8 cellular contexts compared by ENCODE assay signal in genomic region chr16:67226295-67226803, GRCh38. TPM values are rescaled to one million over a fixed set of nuclear protein-coding genes. Genes with fewer than 3 reads are reported as not detected.
DNase-seq lines count a peak whose midpoint lies in the region; ATAC-seq and TF ChIP-seq lines count a peak whose summit lies in the region.

No MANE protein-coding gene starts in this region.

- H3K36me3 ChIP-seq in left lung = peaks cover 0 to 33% of the 10 kb centered on the region in 2 donors
- H3K36me3 ChIP-seq in thymus (ENCODE audit: control insufficient read depth, insufficient read depth) = peaks cover 31% of the 10 kb centered on the region

- H3K27ac ChIP-seq in adipose tissue (ENCODE audit: low read depth, low read length) (peak overlapping the region; percentile 17), left lung (peak overlapping the region; percentile 79 to 83), thymus (ENCODE audit: low read depth) (peak overlapping the region; percentile 67)

- DNase-seq in activated CD4-positive, alpha-beta T cell treated with anti-CD3 and anti-CD28 coated beads for 36 hours = no peak
- no peak for DNase-seq in activated CD4-positive, alpha-beta T cell treated with anti-CD3 and anti-CD28 coated beads, Interleukin-2, amount 50 U/mL, for 1 hour
- DNase-seq in left lung (no peak), NCI-H774 (lab: John Stamatoyannopoulos, UW) (no peak)

- POLR2A ChIA-PET in activated CD4-positive, alpha-beta T cell treated with anti-CD3 and anti-CD28 coated beads for 36 hours (lab: Charles Lee) = interaction anchor here (1.4 to 2.0 kb wide), 3 partner anchors 11 to 21 kb away, joined by 5 to 15 read pairs (median 9); partner anchors contain the start of gene FHOD1

- intact Hi-C loops in activated CD4-positive, alpha-beta T cell treated with anti-CD3 and anti-CD28 coated beads for 36 hours (cut with DNase I, micrococcal nuclease) = loop anchor here (1.0 to 5.0 kb wide), 7 partner anchors 34 to 708 kb away; partner anchors contain the start of genes ACD (in 1 of the 2), E2F4 (in 1 of the 2), EXOC3L1 (in 1 of the 2) and GFOD2 (in 1 of the 2)
- intact Hi-C loops in left lung (cut with DNase I) = no loop called here

- no peaks in the 10 kb centered on the region for H3K9me3 Mint-ChIP-seq in activated CD4-positive, alpha-beta T cell treated with anti-CD3 and anti-CD28 coated beads for 36 hours (ENCODE audit: low read depth)

- no peak for TF ChIP-seq CTCF in left lung (IDR thresholded peaks at IDR 0.05)

- no peaks in the 10 kb centered on the region for H3K27me3 Mint-ChIP-seq in activated CD4-positive, alpha-beta T cell treated with anti-CD3 and anti-CD28 coated beads for 36 hours

- peaks cover 27% of the 10 kb centered on the region for H3K36me3 Mint-ChIP-seq in activated CD4-positive, alpha-beta T cell treated with anti-CD3 and anti-CD28 coated beads for 36 hours (ENCODE audit: low read depth)

- H3K4me1 ChIP-seq in left lung = peaks cover 15 to 25% of the 10 kb centered on the region in 2 donors
- H3K4me1 ChIP-seq in thymus (ENCODE audit: control insufficient read depth, insufficient read depth, low read length) = peaks cover 11% of the 10 kb centered on the region

- H3K4me3 ChIP-seq in left lung = peak overlapping the region; percentile 69 to 99
- H3K4me3 ChIP-seq in thymus (ENCODE audit: low read length) = peak overlapping the region; percentile 90

- WGBS in adipose tissue, 3 donors = 8 to 10% (median 10%) methylated on average over 11 to 12 of the region's 12 CpGs
- 13% methylated on average over 12 of the region's 12 CpGs for WGBS in thymus

- H3K27ac Mint-ChIP-seq in activated CD4-positive, alpha-beta T cell treated with anti-CD3 and anti-CD28 coated beads for 36 hours = peak overlapping the region; percentile 80

- peaks cover 42% of the 10 kb centered on the region for H3K4me1 Mint-ChIP-seq in activated CD4-positive, alpha-beta T cell treated with anti-CD3 and anti-CD28 coated beads for 36 hours

- ATAC-seq in activated CD4-positive, alpha-beta T cell treated with anti-CD3 and anti-CD28 coated beads for 36 hours = peak; percentile 0
- ATAC-seq in left lung (no peak), HG03025 (IDR thresholded peaks at IDR 0.05; ENCODE audit: low FRiP score, unreplicated experiment) (no peak), HG03159 (IDR thresholded peaks at IDR 0.05; ENCODE audit: unreplicated experiment) (no peak)

- peak overlapping the region; percentile 98 for H3K4me3 Mint-ChIP-seq in activated CD4-positive, alpha-beta T cell treated with anti-CD3 and anti-CD28 coated beads for 36 hours

- H3K9me3 ChIP-seq in left lung = no peaks in the 10 kb centered on the region
- no peaks in the 10 kb centered on the region for H3K9me3 ChIP-seq in thymus (ENCODE audit: control insufficient read depth)

- CTCF ChIA-PET in activated CD4-positive, alpha-beta T cell treated with anti-CD3 and anti-CD28 coated beads for 36 hours (lab: Charles Lee) = interaction anchor here (0.6 to 3.0 kb wide), 14 partner anchors 11 to 437 kb away, joined by 3 to 12 read pairs (median 4); partner anchors contain the start of genes ATP6V0D1 and NOL3

- H3K27me3 ChIP-seq in left lung (no peaks in the 10 kb centered on the region), thymus (ENCODE audit: control insufficient read depth, insufficient read depth) (no peaks in the 10 kb centered on the region)

RNA-seq across cellular contexts. Expression of gene TMEM208, which starts 0.6 kb away (rescaled TPM):
- total RNA-seq in activated CD4-positive, alpha-beta T cell treated with anti-CD3 and anti-CD28 coated beads for 36 hours = 10 to 100 TPM; 13.6 to 31.2 TPM
- polyA plus RNA-seq in adipose tissue = 10 to 100 TPM; 65.4 to 77.4 (median 75.5) TPM
- total RNA-seq in left lung = 10 to 100 TPM; 43.8 to 56.9 TPM
- polyA plus RNA-seq in thymus = 71.8 TPM

RNA-seq across cellular contexts. Expression of gene FHOD1, which starts 20.9 kb away (rescaled TPM):
- 10 to 100 TPM; 75.5 to 77.2 TPM for total RNA-seq in activated CD4-positive, alpha-beta T cell treated with anti-CD3 and anti-CD28 coated beads for 36 hours
- 10 to 100 TPM; 11.3 to 41.7 (median 33.4) TPM for polyA plus RNA-seq in adipose tissue
- total RNA-seq in left lung = 100 to 1,000 TPM in 1 of 2 donors, 10 to 100 TPM in 1; 68.4 to 132 TPM
- polyA plus RNA-seq in thymus = 27.8 TPM

RNA-seq across cellular contexts. Expression of gene SLC9A5, which starts 22.4 kb away (rescaled TPM):
- total RNA-seq in activated CD4-positive, alpha-beta T cell treated with anti-CD3 and anti-CD28 coated beads for 36 hours = 1 to 10 TPM; 4.5 to 5.5 TPM
- polyA plus RNA-seq in adipose tissue (1 to 10 TPM in 1 of 3 donors, under 1 TPM in 2; 0.26 to 1.6 (median 0.82) TPM), thymus (1.1 TPM)
- 1 to 10 TPM; 3.2 to 4.0 TPM for total RNA-seq in left lung

RNA-seq across cellular contexts. Expression of gene ELMO3, which starts 27.4 kb away (rescaled TPM):
- 1 to 10 TPM; 3.0 to 4.6 TPM for total RNA-seq in activated CD4-positive, alpha-beta T cell treated with anti-CD3 and anti-CD28 coated beads for 36 hours
- polyA plus RNA-seq in adipose tissue = 10 to 100 TPM in 1 of 3 donors, 1 to 10 TPM in 2; 1.8 to 35.7 (median 4.5) TPM
- 10 to 100 TPM; 14.8 to 21.2 TPM for total RNA-seq in left lung
- 15.3 TPM for polyA plus RNA-seq in thymus

RNA-seq across cellular contexts. Expression of gene E2F4, which starts 34.4 kb away (rescaled TPM):
- total RNA-seq in activated CD4-positive, alpha-beta T cell treated with anti-CD3 and anti-CD28 coated beads for 36 hours = 100 to 1,000 TPM in 1 of 2 experiments, 10 to 100 TPM in 1; 91.4 to 110 TPM
- polyA plus RNA-seq in adipose tissue (10 to 100 TPM; 25.5 to 72.6 (median 52.0) TPM), thymus (46.9 TPM)
- 10 to 100 TPM; 47.7 to 81.4 TPM for total RNA-seq in left lung

Comparison
In these comparisons a context has a peak if more than half of its experiments do, and no peak if none do; other contexts are left out.
1. H3K27ac ChIP-seq: peak in every context shown above with its lines; median percentile 81 in left lung; 67 in thymus; 17 in adipose tissue.
2. intact Hi-C loops: an anchor here in activated CD4-positive, alpha-beta T cell treated with anti-CD3 and anti-CD28 coated beads for 36 hours (1.0 to 5.0 kb wide); none called in left lung.